In genomic region chr11:70759846-70760245, GRCh38 we compare ENCODE assay signal across 22 cellular contexts.
A peak's percentile ranks its signal among the peaks of the same experiment; 100 is the strongest.
DNase-seq lines count a peak whose midpoint lies in the region; ATAC-seq and TF ChIP-seq lines count a peak whose summit lies in the region.
"Had no signal": no experiment of that assay in that cellular context is flagged by ENCODE, and none has a peak within 500 bp of the region (broad histone marks: within the 10 kb centered on the region; RNA-seq: fewer than 3 reads in every experiment).

No MANE protein-coding gene starts in this region.

- peaks cover 23% of the 10 kb centered on the region for H3K27me3 Mint-ChIP-seq in GM23338 (ENCODE audit: insufficient read depth, low read depth, poor library complexity)

- H3K4me1 Mint-ChIP-seq in GM23338 = peaks cover 27% of the 10 kb centered on the region
- H3K4me1 Mint-ChIP-seq: CD14-positive monocyte had no signal

- no peak for TF ChIP-seq POLR2A in spleen (IDR thresholded peaks at IDR 0.05)

- ATAC-seq in HG03378 (IDR thresholded peaks at IDR 0.05; ENCODE audit: unreplicated experiment) (no peak), GM23338 (no peak)
- ATAC-seq: A549, GM12878 had no signal

- H3K79me2 ChIP-seq in PC-9 (ENCODE audit: low read depth) = no peaks in the 10 kb centered on the region
- no peaks in the 10 kb centered on the region for H3K79me2 ChIP-seq in osteoblast (ENCODE audit: insufficient read depth, low read length)
- H3K79me2 ChIP-seq in GM23338 (replicated peaks; ENCODE audit: insufficient read depth) = no peaks in the 10 kb centered on the region

- no peaks in the 10 kb centered on the region for H3K27me3 ChIP-seq in PC-9 (ENCODE audit: insufficient read depth, low read depth)
- peaks cover 11% of the 10 kb centered on the region for H3K27me3 ChIP-seq in osteoblast (ENCODE audit: insufficient read depth, low read length)
- peaks cover 0 to 28% (median 0%) of the 10 kb centered on the region in 7 donors for H3K27me3 ChIP-seq in spleen (replicated peaks in 1 of 7)
- no peaks in the 10 kb centered on the region for H3K27me3 ChIP-seq in GM23338 (ENCODE audit: insufficient read depth)

- no peak overlapping the region for H3K27ac Mint-ChIP-seq in GM23338
- H3K27ac Mint-ChIP-seq: CD14-positive monocyte; CD4-positive, alpha-beta T cell; CD8-positive, alpha-beta memory T cell; HFFc6 had no signal

- POLR2A ChIA-PET in PC-9 (lab: Charles Lee; ENCODE audit: unreplicated experiment) = no interaction called here

- peaks cover 27% of the 10 kb centered on the region for H3K36me3 Mint-ChIP-seq in GM23338 (ENCODE audit: low read depth)
- H3K36me3 Mint-ChIP-seq: CD14-positive monocyte; CD8-positive, alpha-beta memory T cell had no signal

- CTCF ChIA-PET in PC-9 (lab: Charles Lee) = no interaction called here

- H3K4me3 Mint-ChIP-seq in GM23338 = no peak overlapping the region
- H3K4me3 Mint-ChIP-seq: CD14-positive monocyte; CD4-positive, alpha-beta T cell; CD8-positive, alpha-beta memory T cell; HFFc6 had no signal

- H3K9me3 Mint-ChIP-seq in GM23338 = peaks cover 12% of the 10 kb centered on the region
- H3K9me3 Mint-ChIP-seq: CD4-positive, alpha-beta T cell had no signal

- no peaks in the 10 kb centered on the region; the same call in 1 of the 2 replicates for H3K9me3 ChIP-seq in PC-9 (ENCODE audit: insufficient read depth, low read depth)
- H3K9me3 ChIP-seq in osteoblast (ENCODE audit: low read depth, low read length) = no peaks in the 10 kb centered on the region
- peaks cover 0 to 17% (median 10%) of the 10 kb centered on the region in 8 donors for H3K9me3 ChIP-seq in spleen
- H3K9me3 ChIP-seq: BE2C, HAP-1 had no signal

- peak overlapping the region; percentile 18; the same call in 1 of the 2 replicates for H3K4me2 ChIP-seq in PC-9
- H3K4me2 ChIP-seq in osteoblast (ENCODE audit: insufficient read depth, low read length) = no peak overlapping the region
- no peak overlapping the region for H3K4me2 ChIP-seq in GM23338
- H3K4me2 ChIP-seq: A549; BLaER1 treated with 17β-estradiol and CSF1 and Interleukin-3, amounts not matched to agents 10 nM and 100 nM had no signal

- peaks cover 14% of the 10 kb centered on the region for H3K4me1 ChIP-seq in PC-9 (replicated peaks; ENCODE audit: insufficient read depth)
- H3K4me1 ChIP-seq in osteoblast (ENCODE audit: insufficient read depth, low read length) = no peaks in the 10 kb centered on the region
- H3K4me1 ChIP-seq in spleen = peaks cover 0 to 10% (median 6%) of the 10 kb centered on the region in 6 donors
- H3K4me1 ChIP-seq in GM23338 (ENCODE audit: insufficient read depth) = peaks cover 5% of the 10 kb centered on the region; the same call in 1 of the 2 replicates
- H3K4me1 ChIP-seq: A549, BE2C, HAP-1 had no signal

- intact Hi-C loops in PC-9 (cut with micrococcal nuclease; ENCODE audit: unreplicated experiment) = no loop called here
- intact Hi-C loops in spleen (cut with DNase I; ENCODE audit: low total_unique reads) = no loop called here

- TF ChIP-seq CTCF in PC-9 (conservative IDR thresholded peaks at IDR 0.05) (no peak), osteoblast (IDR thresholded peaks at IDR 0.05; ENCODE audit: extremely low read depth, low read depth, low read length) (no peak), spleen (IDR thresholded peaks at IDR 0.05 in 8 of 11, conservative IDR thresholded peaks at IDR 0.05 in 3 of 11) (no peak), GM23338 (conservative IDR thresholded peaks at IDR 0.05; ENCODE audit: low read depth in 2 of 2) (no peak)

- H3K4me3 ChIP-seq in PC-9 (no peak overlapping the region), osteoblast (ENCODE audit: insufficient read depth, low read length) (no peak overlapping the region), spleen (no peak overlapping the region), GM23338 (no peak overlapping the region)
- H3K4me3 ChIP-seq: A549; BLaER1 treated with 17β-estradiol and CSF1 and Interleukin-3, amounts not matched to agents 10 nM and 100 nM; GM12878; HAP-1 had no signal

- peak in 1 of 2 experiments; percentile 52 for DNase-seq in PC-9
- peak; percentile 47 for DNase-seq in osteoblast (ENCODE audit: insufficient read length, low spot score, missing footprints)
- peak; percentile 27 for DNase-seq in spleen
- no peak for DNase-seq in NCI-H1694 treated with DMSO at 0.1 percent for 48 hours (lab: John Stamatoyannopoulos, UW)
- DNase-seq in GM23338 (ENCODE audit: low spot score) = no peak
- DNase-seq: 8988T; ACHN; AML-193; BE2C; CD4-positive, alpha-beta T cell; CD8-positive, alpha-beta memory T cell; DMS 273 treated with DMSO at 0.1 percent for 48 hours; EL; GDM1; GOT3; HFFc6 had no signal

- H3K36me3 ChIP-seq in PC-9 (ENCODE audit: low read depth) (no peaks in the 10 kb centered on the region), osteoblast (ENCODE audit: insufficient read depth, low read length) (no peaks in the 10 kb centered on the region), spleen (no peaks in the 10 kb centered on the region), GM23338 (ENCODE audit: insufficient read depth) (no peaks in the 10 kb centered on the region)
- H3K36me3 ChIP-seq: BE2C; BLaER1 treated with 17β-estradiol and CSF1 and Interleukin-3, amounts not matched to agents 10 nM and 100 nM; HAP-1 had no signal

- H2AFZ ChIP-seq in PC-9 (no peak overlapping the region), osteoblast (ENCODE audit: low read length) (no peak overlapping the region), GM23338 (no peak overlapping the region)

- peaks cover 8% of the 10 kb centered on the region; the same call in 1 of the 2 replicates for H3F3A ChIP-seq in PC-9 (ENCODE audit: insufficient read depth, low read depth)
- no peaks in the 10 kb centered on the region; the same call in 1 of the 2 replicates for H3F3A ChIP-seq in GM23338 (replicated peaks; ENCODE audit: low read depth)

- H4K20me1 ChIP-seq in PC-9 (ENCODE audit: insufficient read depth) (0 out of 2 replicates have a peak, but pooled peaks cover 6% of the 10 kb centered on the region), osteoblast (ENCODE audit: insufficient read depth, low read length) (peaks cover 3% of the 10 kb centered on the region), GM23338 (replicated peaks; ENCODE audit: insufficient read depth) (no peaks in the 10 kb centered on the region; the same call in 1 of the 2 replicates)

- BruUV-seq in PC-9 (replicated peaks; lab: Mats Ljungman, UMichigan) = no TSS peak

- no peaks in the 10 kb centered on the region for H3K9me2 ChIP-seq in PC-9 (ENCODE audit: insufficient read depth)
- H3K9me2 ChIP-seq in GM23338 (ENCODE audit: insufficient read depth) = no peaks in the 10 kb centered on the region

- H3K27ac ChIP-seq in PC-9 (no peak overlapping the region), osteoblast (ENCODE audit: low read depth, low read length) (no peak overlapping the region), spleen (no peak overlapping the region), GM23338 (ENCODE audit: low read depth) (no peak overlapping the region)
- H3K27ac ChIP-seq: A549; BLaER1 treated with 17β-estradiol and CSF1 and Interleukin-3, amounts not matched to agents 10 nM and 100 nM had no signal

- 88 to 93% (median 91%) methylated on average over 8 of the region's 8 CpGs for WGBS in spleen, 5 donors

TF ChIP-seq in GM23338, 12 proteins besides CTCF, POLR2A, EP300 and RAD21:
- TF ChIP-seq ZNF114 (CRISPR knock-in tag; IDR thresholded peaks at IDR 0.05) (no peak), JUNB (IDR thresholded peaks at IDR 0.05; ENCODE audit: unreplicated experiment) (no peak), STAT1 (IDR thresholded peaks at IDR 0.05; ENCODE audit: unreplicated experiment) (no peak), CREB1 (CRISPR knock-in tag; IDR thresholded peaks at IDR 0.05; ENCODE audit: low read depth) (no peak)

Comparison
In these comparisons a context has a peak if more than half of its experiments do, and no peak if none do; other contexts are left out.
1. DNase-seq: peak in osteoblast (single experiment) and spleen (single experiment); none in NCI-H1694 treated with DMSO at 0.1 percent for 48 hours (single experiment) and GM23338 (single experiment).